ENCODE assay signal across 16 cellular contexts in genomic region chr3:73512095-73512494, GRCh38.
A peak's percentile ranks its signal among the peaks of the same experiment; 100 is the strongest.
DNase-seq lines count a peak whose midpoint lies in the region; ATAC-seq and TF ChIP-seq lines count a peak whose summit lies in the region.
"Had no signal": no experiment of that assay in that cellular context is flagged by ENCODE, and none has a peak within 500 bp of the region (broad histone marks: within the 10 kb centered on the region; RNA-seq: fewer than 3 reads in every experiment).

No MANE protein-coding gene starts in this region.

- DNase-seq in COLO668 (lab: John Stamatoyannopoulos, UW; ENCODE audit: unreplicated experiment) (peak; percentile 14), NCI-H748 treated with DMSO at 0.1 percent for 48 hours (lab: John Stamatoyannopoulos, UW) (peak; percentile 48), esophagus muscularis mucosa (ENCODE audit: extremely low spot score) (peak; percentile 91), osteocyte (ENCODE audit: extremely low spot score, unreplicated experiment) (no peak), SIG-M5 (lab: John Stamatoyannopoulos, UW) (no peak), GM23248 (no peak)
- no peak for DNase-seq in stimulated activated effector memory CD8-positive, alpha-beta T cell treated with anti-CD3 and anti-CD28 coated beads, Interleukin-12 subunit alpha, Interleukin-12 subunit beta, amount 100 ng/mL, for 72 hours (ENCODE audit: low spot score in 2 of 2)
- DNase-seq: activated CD8-positive, alpha-beta memory T cell treated with anti-CD3 and anti-CD28 coated beads for 24 hours; DND-41; GOT3; lower lobe of right lung; NCI-H2227 treated with DMSO at 0.1 percent for 48 hours had no signal

- ATAC-seq in HG02642 (IDR thresholded peaks at IDR 0.05; ENCODE audit: poor library complexity, unreplicated experiment), result no peak
- no peak for ATAC-seq in stimulated activated effector memory CD8-positive, alpha-beta T cell treated with anti-CD3 and anti-CD28 coated beads, Interleukin-12 subunit alpha, Interleukin-12 subunit beta, amount 100 ng/mL, for 72 hours
- ATAC-seq: lower lobe of right lung; stimulated activated memory B cell treated with anti-CD40 and anti-IgM and Interleukin-4, amounts not matched to agents 10 μg/mL and 1 μg/mL and 100 μg/mL, for 72 hours had no signal

- H3K4me2 ChIP-seq in GM23248 (ENCODE audit: unreplicated experiment), result no peak overlapping the region

- intact Hi-C loops in esophagus muscularis mucosa (cut with DNase I), result loop anchor here (5.0 kb wide), 2 partner anchors 90 to 295 kb away; no protein-coding TSS in a partner anchor

- no peak for TF ChIP-seq POLR2A in esophagus muscularis mucosa (IDR thresholded peaks at IDR 0.05; ENCODE audit: low read depth)

- no peak overlapping the region for H3K4me3 Mint-ChIP-seq in osteocyte (ENCODE audit: unreplicated experiment)
- no peak overlapping the region for H3K4me3 Mint-ChIP-seq in stimulated activated effector memory CD8-positive, alpha-beta T cell treated with anti-CD3 and anti-CD28 coated beads, Interleukin-12 subunit alpha, Interleukin-12 subunit beta, amount 100 ng/mL, for 72 hours
- H3K4me3 Mint-ChIP-seq: dendritic cell treated with granulocyte-macrophage colony-stimulating factor and Interleukin-4, amounts not matched to agents 40 ng/mL and 50 ng/mL, for 4 days; stimulated activated memory B cell treated with anti-CD40 and anti-IgM and Interleukin-4, amounts not matched to agents 10 μg/mL and 1 μg/mL and 100 μg/mL, for 72 hours had no signal

- no peaks in the 10 kb centered on the region for H3K36me3 ChIP-seq in esophagus muscularis mucosa
- H3K36me3 ChIP-seq in GM23248 (ENCODE audit: low read depth), result no peaks in the 10 kb centered on the region
- H3K36me3 ChIP-seq: lower lobe of right lung had no signal

- H3K9me3 ChIP-seq in esophagus muscularis mucosa (no peaks in the 10 kb centered on the region), GM23248 (ENCODE audit: low read depth) (no peaks in the 10 kb centered on the region)
- H3K9me3 ChIP-seq: lower lobe of right lung had no signal

- no peak overlapping the region for H2AFZ ChIP-seq in GM23248

- WGBS in esophagus muscularis mucosa, result 19% methylated on average over 6 of the region's 6 CpGs
- 86 to 89% methylated on average over 6 of the region's 6 CpGs for WGBS in GM23248 (ENCODE audit: low coverage in 1 of 2, low lambda C conversion rate in 2 of 2, missing lambda C conversion rate in 2 of 2), 2 experiments

- no peak overlapping the region for H3K9ac ChIP-seq in GM23248

- peaks cover 61% of the 10 kb centered on the region for H3K4me1 Mint-ChIP-seq in osteocyte (ENCODE audit: unreplicated experiment)
- H3K4me1 Mint-ChIP-seq in stimulated activated effector memory CD8-positive, alpha-beta T cell treated with anti-CD3 and anti-CD28 coated beads, Interleukin-12 subunit alpha, Interleukin-12 subunit beta, amount 100 ng/mL, for 72 hours, result no peaks in the 10 kb centered on the region
- H3K4me1 Mint-ChIP-seq: stimulated activated memory B cell treated with anti-CD40 and anti-IgM and Interleukin-4, amounts not matched to agents 10 μg/mL and 1 μg/mL and 100 μg/mL, for 72 hours had no signal

- H3F3A ChIP-seq in GM23248 (ENCODE audit: insufficient read depth), result 0 out of 2 replicates have a peak, but pooled peaks cover 8% of the 10 kb centered on the region

- no peaks in the 10 kb centered on the region for H3K36me3 Mint-ChIP-seq in osteocyte (ENCODE audit: unreplicated experiment)
- H3K36me3 Mint-ChIP-seq in stimulated activated effector memory CD8-positive, alpha-beta T cell treated with anti-CD3 and anti-CD28 coated beads, Interleukin-12 subunit alpha, Interleukin-12 subunit beta, amount 100 ng/mL, for 72 hours, result no peaks in the 10 kb centered on the region
- H3K36me3 Mint-ChIP-seq: stimulated activated memory B cell treated with anti-CD40 and anti-IgM and Interleukin-4, amounts not matched to agents 10 μg/mL and 1 μg/mL and 100 μg/mL, for 72 hours had no signal

- H3K4me3 ChIP-seq in esophagus muscularis mucosa (peak overlapping the region in 3 of 4 donors; percentile 11 to 37 (median 22)), GM23248 (no peak overlapping the region)
- H3K4me3 ChIP-seq: lower lobe of right lung had no signal

- H3K27ac Mint-ChIP-seq in osteocyte (ENCODE audit: unreplicated experiment), result peak overlapping the region; percentile 27
- H3K27ac Mint-ChIP-seq in stimulated activated effector memory CD8-positive, alpha-beta T cell treated with anti-CD3 and anti-CD28 coated beads, Interleukin-12 subunit alpha, Interleukin-12 subunit beta, amount 100 ng/mL, for 72 hours, result no peak overlapping the region
- H3K27ac Mint-ChIP-seq: activated T-helper 2 cell treated with anti-CD3 and anti-CD28 coated beads, Interferon-gamma antibody, Interleukin-2, Interleukin-4, amounts not matched to agents 10 μg/mL and 5 μg/mL and 100 μg/mL, durations not matched to agents 14 hours and 24 hours and 36 hours; dendritic cell treated with granulocyte-macrophage colony-stimulating factor and Interleukin-4, amounts not matched to agents 40 ng/mL and 50 ng/mL, for 4 days; stimulated activated memory B cell treated with anti-CD40 and anti-IgM and Interleukin-4, amounts not matched to agents 10 μg/mL and 1 μg/mL and 100 μg/mL, for 72 hours had no signal

- in situ Hi-C loops in GM23248 (cut with MboI), result loop anchor here (10.0 kb wide), 1 partner anchor 253 kb away; no protein-coding TSS in a partner anchor

- no peak for TF ChIP-seq EP300 in esophagus muscularis mucosa (IDR thresholded peaks at IDR 0.05)

- H3K27me3 ChIP-seq in esophagus muscularis mucosa (no peaks in the 10 kb centered on the region), GM23248 (replicated peaks; ENCODE audit: insufficient read depth) (no peaks in the 10 kb centered on the region)

- no peaks in the 10 kb centered on the region for H3K9me3 Mint-ChIP-seq in osteocyte (ENCODE audit: unreplicated experiment)
- H3K9me3 Mint-ChIP-seq in stimulated activated effector memory CD8-positive, alpha-beta T cell treated with anti-CD3 and anti-CD28 coated beads, Interleukin-12 subunit alpha, Interleukin-12 subunit beta, amount 100 ng/mL, for 72 hours, result no peaks in the 10 kb centered on the region
- H3K9me3 Mint-ChIP-seq: activated T-helper 2 cell treated with anti-CD3 and anti-CD28 coated beads, Interferon-gamma antibody, Interleukin-2, Interleukin-4, amounts not matched to agents 10 μg/mL and 5 μg/mL and 100 μg/mL, durations not matched to agents 14 hours and 24 hours and 36 hours; dendritic cell treated with granulocyte-macrophage colony-stimulating factor and Interleukin-4, amounts not matched to agents 40 ng/mL and 50 ng/mL, for 4 days; stimulated activated memory B cell treated with anti-CD40 and anti-IgM and Interleukin-4, amounts not matched to agents 10 μg/mL and 1 μg/mL and 100 μg/mL, for 72 hours had no signal

- no peaks in the 10 kb centered on the region for H3K27me3 Mint-ChIP-seq in osteocyte (ENCODE audit: unreplicated experiment)
- H3K27me3 Mint-ChIP-seq: stimulated activated memory B cell treated with anti-CD40 and anti-IgM and Interleukin-4, amounts not matched to agents 10 μg/mL and 1 μg/mL and 100 μg/mL, for 72 hours had no signal

- no peak for TF ChIP-seq CTCF in esophagus muscularis mucosa (IDR thresholded peaks at IDR 0.05)
- TF ChIP-seq CTCF in osteocyte (IDR thresholded peaks at IDR 0.05), result no peak

- H3K4me1 ChIP-seq in esophagus muscularis mucosa (peaks cover 48 to 99% (median 94%) of the 10 kb centered on the region in 4 donors), GM23248 (ENCODE audit: insufficient read depth) (peaks cover 20% of the 10 kb centered on the region)

- H3K9me2 ChIP-seq in GM23248 (ENCODE audit: insufficient read depth), result no peaks in the 10 kb centered on the region

- peak overlapping the region; percentile 86 to 88 (median 87) for H3K27ac ChIP-seq in esophagus muscularis mucosa (replicated peaks in 1 of 4)
- H3K27ac ChIP-seq in GM23248, result no peak overlapping the region
- H3K27ac ChIP-seq: lower lobe of right lung had no signal

- H4K20me1 ChIP-seq in GM23248 (ENCODE audit: insufficient read depth), result no peaks in the 10 kb centered on the region

- H3K79me2 ChIP-seq in GM23248 (ENCODE audit: insufficient read depth), result peaks cover 90% of the 10 kb centered on the region

Comparison
In these comparisons a context has a peak if more than half of its experiments do, and no peak if none do; other contexts are left out.
1. DNase-seq: peak in COLO668 (single experiment), NCI-H748 treated with DMSO at 0.1 percent for 48 hours (single experiment) and esophagus muscularis mucosa (single experiment); none in osteocyte (single experiment), stimulated activated effector memory CD8-positive, alpha-beta T cell treated with anti-CD3 and anti-CD28 coated beads, Interleukin-12 subunit alpha, Interleukin-12 subunit beta, amount 100 ng/mL, for 72 hours (0 of 2), SIG-M5 (single experiment) and GM23248 (single experiment).